In the genomic region with DNA sequence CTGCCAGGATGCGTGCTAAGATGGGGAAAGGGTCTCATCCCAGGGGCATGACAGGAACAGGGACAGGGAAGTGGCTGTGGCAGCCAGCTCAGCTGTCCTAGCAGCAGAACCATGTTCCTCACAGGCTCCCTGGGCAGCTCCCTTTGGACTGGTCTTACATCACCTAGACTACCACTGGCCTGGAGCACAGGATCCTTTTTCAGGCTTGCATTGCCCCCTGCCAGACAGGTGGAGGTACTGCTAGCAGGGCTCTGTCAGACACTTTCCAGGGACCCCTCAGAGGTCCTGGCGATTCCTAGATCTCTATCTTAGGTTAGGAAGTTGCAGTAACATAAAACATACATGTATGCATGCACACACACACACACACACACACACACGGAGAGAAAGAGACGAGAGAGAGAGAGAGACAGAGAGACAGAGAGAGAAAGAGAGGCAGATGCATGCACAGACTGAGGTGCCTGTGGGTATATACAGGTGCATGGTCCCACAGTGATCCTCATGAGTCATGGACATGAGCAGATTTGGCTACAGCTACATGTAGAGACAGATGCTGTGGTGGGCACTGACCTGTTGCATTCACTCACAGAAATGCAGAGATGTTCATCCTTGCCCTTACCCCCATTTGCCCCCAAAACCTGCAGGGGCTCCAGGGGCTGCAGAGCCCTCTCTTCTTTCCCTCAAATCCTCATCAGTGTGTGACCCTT, we compare ENCODE assay signal across 1 cellular context.
TF ChIP-seq lines count a peak whose summit lies in the region.

No MANE protein-coding gene starts in this region.

TF ChIP-seq in HCT116, 20 proteins besides CTCF, POLR2A, EP300 and RAD21 (continued from another document):
- TF ChIP-seq, protein P1, sequence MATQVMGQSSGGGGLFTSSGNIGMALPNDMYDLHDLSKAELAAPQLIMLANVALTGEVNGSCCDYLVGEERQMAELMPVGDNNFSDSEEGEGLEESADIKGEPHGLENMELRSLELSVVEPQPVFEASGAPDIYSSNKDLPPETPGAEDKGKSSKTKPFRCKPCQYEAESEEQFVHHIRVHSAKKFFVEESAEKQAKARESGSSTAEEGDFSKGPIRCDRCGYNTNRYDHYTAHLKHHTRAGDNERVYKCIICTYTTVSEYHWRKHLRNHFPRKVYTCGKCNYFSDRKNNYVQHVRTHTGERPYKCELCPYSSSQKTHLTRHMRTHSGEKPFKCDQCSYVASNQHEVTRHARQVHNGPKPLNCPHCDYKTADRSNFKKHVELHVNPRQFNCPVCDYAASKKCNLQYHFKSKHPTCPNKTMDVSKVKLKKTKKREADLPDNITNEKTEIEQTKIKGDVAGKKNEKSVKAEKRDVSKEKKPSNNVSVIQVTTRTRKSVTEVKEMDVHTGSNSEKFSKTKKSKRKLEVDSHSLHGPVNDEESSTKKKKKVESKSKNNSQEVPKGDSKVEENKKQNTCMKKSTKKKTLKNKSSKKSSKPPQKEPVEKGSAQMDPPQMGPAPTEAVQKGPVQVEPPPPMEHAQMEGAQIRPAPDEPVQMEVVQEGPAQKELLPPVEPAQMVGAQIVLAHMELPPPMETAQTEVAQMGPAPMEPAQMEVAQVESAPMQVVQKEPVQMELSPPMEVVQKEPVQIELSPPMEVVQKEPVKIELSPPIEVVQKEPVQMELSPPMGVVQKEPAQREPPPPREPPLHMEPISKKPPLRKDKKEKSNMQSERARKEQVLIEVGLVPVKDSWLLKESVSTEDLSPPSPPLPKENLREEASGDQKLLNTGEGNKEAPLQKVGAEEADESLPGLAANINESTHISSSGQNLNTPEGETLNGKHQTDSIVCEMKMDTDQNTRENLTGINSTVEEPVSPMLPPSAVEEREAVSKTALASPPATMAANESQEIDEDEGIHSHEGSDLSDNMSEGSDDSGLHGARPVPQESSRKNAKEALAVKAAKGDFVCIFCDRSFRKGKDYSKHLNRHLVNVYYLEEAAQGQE (IDR thresholded peaks at IDR 0.05; ENCODE audit: low read depth), result no peak
- TF ChIP-seq TCF7L2 (IDR thresholded peaks at IDR 0.05; ENCODE audit: borderline replicate concordance, extremely low read depth, insufficient read depth, insufficient read length) (no peak), ZFX (IDR thresholded peaks at IDR 0.05) (no peak), SRF (IDR thresholded peaks at IDR 0.05; ENCODE audit: low read depth) (no peak), YY1 (IDR thresholded peaks at IDR 0.05; ENCODE audit: extremely low read depth, insufficient replicate concordance, low read depth, low read length) (no peak), SP1 (IDR thresholded peaks at IDR 0.05; ENCODE audit: low read depth) (no peak), CEBPB (IDR thresholded peaks at IDR 0.05; ENCODE audit: low read depth) (no peak)
TF ChIP-seq in HCT116: peak in this region for 0.
